Comparison of ENCODE assay signal across 1 cellular context in the genomic region with DNA sequence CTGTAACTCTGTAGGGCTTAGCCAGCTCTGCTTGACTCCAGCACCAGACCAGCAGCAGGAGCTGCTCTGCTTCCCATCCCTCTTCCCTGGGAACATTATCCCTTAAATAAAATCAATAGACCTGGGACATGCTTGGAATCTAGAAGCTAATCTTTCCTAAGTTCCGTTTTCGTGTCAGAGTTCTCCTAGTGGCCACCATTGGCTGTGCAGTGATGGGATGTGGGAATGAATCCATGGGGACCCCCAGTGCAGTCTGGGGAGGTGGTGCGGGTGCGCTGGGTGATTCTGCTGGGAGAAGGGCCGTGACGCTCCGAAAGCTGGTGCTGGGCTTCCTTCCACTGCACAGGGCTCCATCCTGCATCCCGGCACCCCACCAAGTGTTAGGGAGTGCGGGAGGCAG.
TF ChIP-seq lines count a peak whose summit lies in the region.

No MANE protein-coding gene starts in this region.

TF ChIP-seq in HCT116, 20 proteins besides CTCF, POLR2A, EP300 and RAD21 (continued from another document):
- no peak for TF ChIP-seq ZBTB33 (IDR thresholded peaks at IDR 0.05; ENCODE audit: extremely low read depth, insufficient replicate concordance, low read length)
